ENCODE assay signal across 1 cellular context in the genomic region with DNA sequence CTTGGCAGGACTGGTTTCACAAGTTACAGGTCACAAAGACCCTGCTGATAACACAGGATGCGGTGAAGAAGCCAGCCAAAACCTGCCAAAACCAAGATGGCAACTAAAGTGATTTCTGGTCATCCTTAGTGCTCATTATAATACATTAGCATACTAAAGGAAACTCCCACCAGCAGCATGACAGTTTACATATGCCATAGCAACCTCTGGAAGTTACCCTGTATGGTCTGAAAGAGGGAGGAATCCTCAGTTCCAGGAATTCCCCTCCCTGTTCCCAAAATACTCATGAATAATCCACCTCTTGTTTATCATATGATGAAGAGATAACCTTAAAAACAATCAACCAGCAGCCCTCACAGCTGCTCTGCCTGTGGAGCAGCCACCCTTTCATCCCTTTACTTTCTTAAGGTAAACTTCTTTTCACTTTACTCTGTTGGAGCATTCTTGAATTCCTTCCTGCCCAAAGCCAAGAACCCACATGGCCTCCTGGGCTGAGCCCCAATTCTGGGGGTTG.
TF ChIP-seq lines count a peak whose summit lies in the region.

No MANE protein-coding gene starts in this region.

TF ChIP-seq in IMR-90, 13 proteins besides CTCF, POLR2A, EP300 and RAD21:
- TF ChIP-seq, protein P1, sequence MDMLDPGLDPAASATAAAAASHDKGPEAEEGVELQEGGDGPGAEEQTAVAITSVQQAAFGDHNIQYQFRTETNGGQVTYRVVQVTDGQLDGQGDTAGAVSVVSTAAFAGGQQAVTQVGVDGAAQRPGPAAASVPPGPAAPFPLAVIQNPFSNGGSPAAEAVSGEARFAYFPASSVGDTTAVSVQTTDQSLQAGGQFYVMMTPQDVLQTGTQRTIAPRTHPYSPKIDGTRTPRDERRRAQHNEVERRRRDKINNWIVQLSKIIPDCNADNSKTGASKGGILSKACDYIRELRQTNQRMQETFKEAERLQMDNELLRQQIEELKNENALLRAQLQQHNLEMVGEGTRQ (IDR thresholded peaks at IDR 0.05; ENCODE audit: low read depth, low read length), result no peak
- TF ChIP-seq FOS (IDR thresholded peaks at IDR 0.05; ENCODE audit: low read depth, low read length), result no peak
TF ChIP-seq in IMR-90: peak in this region for 0.
